ENCODE assay signal across 9 cellular contexts in the genomic region with DNA sequence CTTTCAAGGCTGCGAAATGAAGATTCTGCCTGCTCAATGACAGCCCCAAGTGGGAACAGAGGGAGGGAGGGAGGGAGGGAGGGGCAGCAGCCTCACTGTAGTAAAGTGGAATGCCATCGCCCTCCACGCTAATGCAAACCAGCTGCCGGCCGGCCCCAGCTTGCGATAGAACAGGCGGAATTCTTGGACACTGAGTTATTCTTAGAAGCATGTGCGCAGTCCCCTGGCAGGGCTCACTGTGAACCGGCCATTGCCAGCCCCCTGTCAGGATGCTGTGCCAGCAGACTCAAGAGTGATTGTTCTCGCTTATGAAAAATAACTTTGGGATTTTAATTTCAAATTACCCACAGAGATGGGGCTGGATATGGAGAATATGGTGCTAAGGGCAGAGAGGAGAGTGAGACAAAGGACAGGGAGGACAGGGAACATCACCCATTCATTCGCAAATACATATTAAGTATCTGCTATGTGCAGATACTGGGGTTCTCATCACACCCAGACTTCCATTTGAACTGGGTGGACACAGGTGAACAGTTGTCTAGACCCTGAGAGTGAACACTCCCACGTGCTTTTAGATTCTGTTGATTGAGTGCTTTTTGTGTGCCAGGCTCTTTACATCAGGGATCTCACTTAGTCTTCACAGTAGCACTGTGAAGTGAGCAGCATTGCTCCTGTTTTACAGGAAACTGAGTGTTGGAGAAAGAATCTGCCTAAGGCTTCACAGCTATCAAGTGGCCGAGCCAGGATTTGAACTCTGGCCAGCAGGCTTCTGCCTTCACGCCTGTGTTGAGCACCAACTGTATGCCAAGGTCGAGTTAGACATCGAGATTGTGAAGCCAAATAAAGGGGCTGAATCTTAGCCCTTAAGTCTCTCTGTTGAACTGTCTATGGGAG.
DNase-seq lines count a peak whose midpoint lies in the region; ATAC-seq lines count a peak whose summit lies in the region.
"Had no signal": no experiment of that assay in that cellular context is flagged by ENCODE, and none has a peak within 500 bp of the region (broad histone marks: within the 10 kb centered on the region; RNA-seq: fewer than 3 reads in every experiment).

No MANE protein-coding gene starts in this region.

- H3K36me3 ChIP-seq in MG63 = no peaks in the 10 kb centered on the region

- ATAC-seq in GM19395 (IDR thresholded peaks at IDR 0.05; ENCODE audit: unreplicated experiment) (no peak), GM21515 (IDR thresholded peaks at IDR 0.05; ENCODE audit: unreplicated experiment) (no peak)

- no peak overlapping the region for H3K4me3 ChIP-seq in MG63

- H3K27me3 ChIP-seq in MG63 = peaks cover 3% of the 10 kb centered on the region; the same call in 1 of the 2 replicates

- DNase-seq in MG63 = peak; percentile 74
- DNase-seq in fibroblast of gingiva (ENCODE audit: low read depth) = peak; percentile 73
- peak; percentile 95 for DNase-seq in myocyte (ENCODE audit: low read depth)
- peak; percentile 70 for DNase-seq in ureter (ENCODE audit: low spot score)
- no peak for DNase-seq in NCI-H774 (lab: John Stamatoyannopoulos, UW)
- DNase-seq: NCI-H187 treated with DMSO at 0.1 percent for 48 hours, SW 1271 had no signal

- H3K9me3 ChIP-seq in MG63 = no peaks in the 10 kb centered on the region
